Comparison of ENCODE assay signal across 29 cellular contexts in the genomic region with DNA sequence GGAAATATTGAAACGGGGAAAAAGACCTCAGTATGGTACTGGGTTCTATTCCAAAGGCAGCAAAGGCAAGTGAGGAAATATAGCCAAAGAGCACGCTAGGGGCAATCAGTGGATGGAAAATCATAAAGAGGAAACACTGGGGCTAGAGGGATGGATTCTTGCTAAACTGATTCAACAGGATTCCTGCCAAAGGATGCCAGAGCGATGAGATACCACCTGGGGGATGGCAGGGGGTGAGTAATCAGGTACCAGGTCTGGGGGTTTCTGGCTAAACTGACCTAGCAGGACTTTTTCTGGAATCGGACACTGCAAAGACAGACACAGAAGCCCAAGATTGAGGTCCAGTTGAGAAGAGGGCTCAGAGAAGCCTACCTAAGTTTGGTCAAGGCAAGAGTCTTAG. TPM values are rescaled to one million over a fixed set of nuclear protein-coding genes. Genes with fewer than 3 reads are reported as not detected.
DNase-seq lines count a peak whose midpoint lies in the region; ATAC-seq, FAIRE-seq and TF ChIP-seq lines count a peak whose summit lies in the region.
"Had no signal": no experiment of that assay in that cellular context is flagged by ENCODE, and none has a peak within 500 bp of the region (broad histone marks: within the 10 kb centered on the region; RNA-seq: fewer than 3 reads in every experiment).

No MANE protein-coding gene starts in this region.

- no peaks in the 10 kb centered on the region for H3K36me3 Mint-ChIP-seq in activated T-cell treated with anti-CD3 and anti-CD28 coated beads, Interleukin-2, amount 50 U/mL, for 72 hours (ENCODE audit: insufficient read depth in 2 of 2)
- peaks cover 21% of the 10 kb centered on the region for H3K36me3 Mint-ChIP-seq in activated T-cell treated with anti-CD3 and anti-CD28 coated beads, Interleukin-2, amount 50 U/mL, for 4 hours (ENCODE audit: insufficient read depth)
- H3K36me3 Mint-ChIP-seq: type B pancreatic cell had no signal

- H3K9me3 Mint-ChIP-seq in activated T-cell treated with anti-CD3 and anti-CD28 coated beads, Interleukin-2, amount 50 U/mL, for 72 hours, result no peaks in the 10 kb centered on the region
- H3K9me3 Mint-ChIP-seq in activated T-cell treated with anti-CD3 and anti-CD28 coated beads, Interleukin-2, amount 50 U/mL, for 4 hours, result no peaks in the 10 kb centered on the region
- H3K9me3 Mint-ChIP-seq: activated naive CD8-positive, alpha-beta T cell treated with anti-CD3 and anti-CD28 coated beads for 36 hours; effector memory CD8-positive, alpha-beta T cell had no signal

- H3K27ac Mint-ChIP-seq in activated T-cell treated with anti-CD3 and anti-CD28 coated beads, Interleukin-2, amount 50 U/mL, for 72 hours, result peak overlapping the region; percentile 10
- H3K27ac Mint-ChIP-seq: activated CD8-positive, alpha-beta memory T cell treated with anti-CD3 and anti-CD28 coated beads, Interleukin-2, amount 10 ng/mL, durations not matched to agents 7 days and 5 days; activated naive CD8-positive, alpha-beta T cell treated with anti-CD3 and anti-CD28 coated beads for 36 hours; effector memory CD8-positive, alpha-beta T cell; H9; type B pancreatic cell had no signal

- no peaks in the 10 kb centered on the region for H3K79me2 ChIP-seq in PC-3 (ENCODE audit: low read length)

- H2AFZ ChIP-seq in PC-3 (ENCODE audit: low read length), result no peak overlapping the region

- no peak for DNase-seq in activated T-cell treated with anti-CD3 and anti-CD28 coated beads, Interleukin-2, amount 50 U/mL, for 72 hours
- no peak for DNase-seq in activated T-cell treated with anti-CD3 and anti-CD28 coated beads, Interleukin-2, amount 50 U/mL, for 4 hours
- DNase-seq in PC-3 (peak; percentile 83), epithelial cell of prostate (ENCODE audit: low read depth, low spot score) (no peak), sciatic nerve (ENCODE audit: low spot score) (no peak), pancreas (no peak)
- DNase-seq in stimulated activated naive CD8-positive, alpha-beta T cell treated with anti-CD3 and anti-CD28 coated beads, Interleukin-15, Interleukin-2, amounts not matched to agents 100 U/mL and 50 U/mL, for 24 hours, result no peak
- DNase-seq: activated CD4-positive, alpha-beta T cell treated with anti-CD3 and anti-CD28 coated beads for 48 hours; activated CD8-positive, alpha-beta memory T cell treated with anti-CD3 and anti-CD28 coated beads, Interleukin-2, amount 10 ng/mL, durations not matched to agents 7 days and 5 days; activated naive CD8-positive, alpha-beta T cell treated with anti-CD3 and anti-CD28 coated beads for 36 hours; effector memory CD8-positive, alpha-beta T cell; esophagus squamous epithelium; H9; left colon; naive thymus-derived CD4-positive, alpha-beta T cell; NCI-H69; ovary; stimulated activated CD4-positive, alpha-beta T cell treated with anti-CD3 and anti-CD28 coated beads, Interleukin-12 subunit alpha, Interleukin-12 subunit beta, amount 100 ng/mL, for 4 hours; stimulated activated CD4-positive, alpha-beta T cell treated with anti-CD3 and anti-CD28 coated beads, Interleukin-4, amount 100 ng/mL, for 4 hours; stomach; SW 1271 had no signal

- no peaks in the 10 kb centered on the region for H3K9me3 ChIP-seq in PC-3 (ENCODE audit: low read length)
- no peaks in the 10 kb centered on the region for H3K9me3 ChIP-seq in pancreas
- H3K9me3 ChIP-seq: BLaER1, esophagus squamous epithelium, ovary, right atrium auricular region, stomach had no signal

- H3K9me2 ChIP-seq in PC-3 (replicated peaks; ENCODE audit: low read length), result no peaks in the 10 kb centered on the region

- H3K27ac ChIP-seq in PC-3 (ENCODE audit: low read length) (peak overlapping the region; percentile 70), epithelial cell of prostate (peak overlapping the region; percentile 26), pancreas (no peak overlapping the region)
- H3K27ac ChIP-seq: 22Rv1, BLaER1, esophagus squamous epithelium, ovary, right atrium auricular region, stomach had no signal

- no peak for FAIRE-seq in pancreas (lab: Jason Lieb, UNC)
- FAIRE-seq: TTC549 had no signal

- H4K20me1 ChIP-seq in PC-3 (ENCODE audit: low read length), result no peaks in the 10 kb centered on the region
- H4K20me1 ChIP-seq: BLaER1 had no signal

- no peak overlapping the region for H3K4me3 Mint-ChIP-seq in activated T-cell treated with anti-CD3 and anti-CD28 coated beads, Interleukin-2, amount 50 U/mL, for 72 hours
- no peak overlapping the region for H3K4me3 Mint-ChIP-seq in activated T-cell treated with anti-CD3 and anti-CD28 coated beads, Interleukin-2, amount 50 U/mL, for 4 hours
- H3K4me3 Mint-ChIP-seq: activated CD8-positive, alpha-beta memory T cell treated with anti-CD3 and anti-CD28 coated beads, Interleukin-2, amount 10 ng/mL, durations not matched to agents 7 days and 5 days; activated naive CD8-positive, alpha-beta T cell treated with anti-CD3 and anti-CD28 coated beads for 36 hours; effector memory CD8-positive, alpha-beta T cell; H9; naive thymus-derived CD4-positive, alpha-beta T cell; type B pancreatic cell had no signal

- no peak overlapping the region for H3K9ac ChIP-seq in PC-3 (ENCODE audit: low read length)
- H3K9ac ChIP-seq: BLaER1 had no signal

- intact Hi-C loops in PC-3 (cut with micrococcal nuclease) (no loop called here), sciatic nerve (cut with DNase I) (no loop called here), pancreas (cut with DNase I) (no loop called here)

- peak overlapping the region; percentile 17; the same call in 1 of the 2 replicates for H3K4me3 ChIP-seq in PC-3 (ENCODE audit: low read length)
- no peak overlapping the region for H3K4me3 ChIP-seq in pancreas
- H3K4me3 ChIP-seq: BLaER1, esophagus squamous epithelium, ovary, right atrium auricular region, stomach had no signal

- peak overlapping the region; percentile 68 for H3K4me2 ChIP-seq in PC-3 (ENCODE audit: low read length)
- H3K4me2 ChIP-seq: BLaER1 had no signal

- CTCF ChIA-PET in PC-3 (lab: Charles Lee), result interaction anchor here (1.0 kb wide), 1 partner anchor 100 kb away, joined by 3 read pairs; no protein-coding TSS in a partner anchor

- no TSS peak for BruUV-seq in PC-3 (replicated peaks; lab: Mats Ljungman, UMichigan)

- H3K27me3 ChIP-seq in PC-3 (ENCODE audit: low read length) (no peaks in the 10 kb centered on the region), pancreas (no peaks in the 10 kb centered on the region)
- H3K27me3 ChIP-seq: BLaER1, esophagus squamous epithelium, ovary, right atrium auricular region had no signal

- no peak for ATAC-seq in activated T-cell treated with anti-CD3 and anti-CD28 coated beads, Interleukin-2, amount 50 U/mL, for 72 hours (replicated peaks in 1 of 2)
- no peak for ATAC-seq in activated T-cell treated with anti-CD3 and anti-CD28 coated beads, Interleukin-2, amount 50 U/mL, for 4 hours
- ATAC-seq in PC-3 (peak; percentile 37), sciatic nerve (peak; percentile 64), pancreas (no peak), GM21723 (IDR thresholded peaks at IDR 0.05; ENCODE audit: unreplicated experiment) (no peak)
- ATAC-seq in stimulated activated naive CD8-positive, alpha-beta T cell treated with anti-CD3 and anti-CD28 coated beads, Interleukin-15, Interleukin-2, amounts not matched to agents 100 U/mL and 50 U/mL, for 24 hours, result no peak
- ATAC-seq: activated CD8-positive, alpha-beta memory T cell treated with anti-CD3 and anti-CD28 coated beads, Interleukin-2, amount 10 ng/mL, durations not matched to agents 7 days and 5 days; effector memory CD8-positive, alpha-beta T cell; left colon; naive thymus-derived CD4-positive, alpha-beta T cell had no signal

- peaks cover 45% of the 10 kb centered on the region for H3K4me1 Mint-ChIP-seq in activated T-cell treated with anti-CD3 and anti-CD28 coated beads, Interleukin-2, amount 50 U/mL, for 72 hours (ENCODE audit: low read depth)
- H3K4me1 Mint-ChIP-seq in activated T-cell treated with anti-CD3 and anti-CD28 coated beads, Interleukin-2, amount 50 U/mL, for 4 hours (ENCODE audit: low read depth), result peaks cover 61% of the 10 kb centered on the region

- 76 to 83% methylated on average over 4 of the region's 4 CpGs for WGBS in pancreas, 2 donors

- peaks cover 37% of the 10 kb centered on the region for H3K4me1 ChIP-seq in PC-3 (ENCODE audit: insufficient read depth, low read length)
- no peaks in the 10 kb centered on the region for H3K4me1 ChIP-seq in pancreas
- H3K4me1 ChIP-seq: BLaER1, right atrium auricular region, stomach had no signal

- H3K27me3 Mint-ChIP-seq in activated T-cell treated with anti-CD3 and anti-CD28 coated beads, Interleukin-2, amount 50 U/mL, for 72 hours (ENCODE audit: low read depth), result no peaks in the 10 kb centered on the region
- H3K27me3 Mint-ChIP-seq in activated T-cell treated with anti-CD3 and anti-CD28 coated beads, Interleukin-2, amount 50 U/mL, for 4 hours (ENCODE audit: low read depth), result peaks cover 1% of the 10 kb centered on the region
- H3K27me3 Mint-ChIP-seq: activated CD8-positive, alpha-beta memory T cell treated with anti-CD3 and anti-CD28 coated beads, Interleukin-2, amount 10 ng/mL, durations not matched to agents 7 days and 5 days; activated naive CD8-positive, alpha-beta T cell treated with anti-CD3 and anti-CD28 coated beads for 36 hours; effector memory CD8-positive, alpha-beta T cell; naive thymus-derived CD4-positive, alpha-beta T cell; type B pancreatic cell had no signal

- H3F3A ChIP-seq in PC-3 (ENCODE audit: low read length, unreplicated experiment), result no peaks in the 10 kb centered on the region

- no peak for TF ChIP-seq CTCF in PC-3 (conservative IDR thresholded peaks at IDR 0.05; ENCODE audit: low read depth, low read length)
- no peak for TF ChIP-seq CTCF in pancreas (IDR thresholded peaks at IDR 0.05)

- POLR2A ChIA-PET in PC-3 (lab: Charles Lee; ENCODE audit: unreplicated experiment), result no interaction called here

- no peaks in the 10 kb centered on the region for H3K36me3 ChIP-seq in PC-3 (ENCODE audit: low read depth, low read length)
- H3K36me3 ChIP-seq in pancreas, result no peaks in the 10 kb centered on the region
- H3K36me3 ChIP-seq: BLaER1, esophagus squamous epithelium, ovary, right atrium auricular region, stomach had no signal

RNA-seq across cellular contexts. Expression of a gene that starts 6.7 kb away (rescaled TPM):
- 10 to 100 TPM in 1 of 2 donors, 1 to 10 TPM in 1; 9.0 to 10.6 TPM for total RNA-seq in activated T-cell treated with anti-CD3 and anti-CD28 coated beads, Interleukin-2, amount 50 U/mL, for 72 hours
- 1 to 10 TPM; 1.2 to 2.3 (median 1.8) TPM for total RNA-seq in activated T-cell treated with anti-CD3 and anti-CD28 coated beads, Interleukin-2, amount 50 U/mL, for 4 hours
- total RNA-seq in PC-3 (2014; rRNA removed), result 0.55 TPM in 1 of 2 replicates, not detected in the other
- total RNA-seq in sciatic nerve, result 3.3 TPM
- total RNA-seq in pancreas, result 1 to 10 TPM in 1 of 6 donors, under 1 TPM in 2, not detected in 3; 0.66 to 1.2 (median 0.95) TPM
- polyA plus RNA-seq in pancreas, result under 1 TPM; 0.07 to 0.30 TPM
- total RNA-seq: G401, H9 had no signal

RNA-seq across cellular contexts. Expression of a gene that starts 33.8 kb away (rescaled TPM):
- 100 to 1,000 TPM; 134 to 165 TPM for total RNA-seq in activated T-cell treated with anti-CD3 and anti-CD28 coated beads, Interleukin-2, amount 50 U/mL, for 72 hours
- 100 to 1,000 TPM; 127 to 158 (median 134) TPM for total RNA-seq in activated T-cell treated with anti-CD3 and anti-CD28 coated beads, Interleukin-2, amount 50 U/mL, for 4 hours
- total RNA-seq in PC-3 (2014; rRNA removed) (3.2 and 4.0 TPM in 2 replicates), sciatic nerve (14.6 TPM), pancreas (10 to 100 TPM in 5 of 6 donors, 1 to 10 TPM in 1; 8.0 to 30.4 (median 15.9) TPM)
- 10 to 100 TPM; 21.1 to 27.7 TPM for polyA plus RNA-seq in pancreas
- total RNA-seq: G401 had no signal

RNA-seq across cellular contexts. Expression of a gene that starts 56.4 kb away (rescaled TPM):
- not detected for total RNA-seq in activated T-cell treated with anti-CD3 and anti-CD28 coated beads, Interleukin-2, amount 50 U/mL, for 72 hours
- total RNA-seq in activated T-cell treated with anti-CD3 and anti-CD28 coated beads, Interleukin-2, amount 50 U/mL, for 4 hours, result not detected
- total RNA-seq in PC-3 (2014; rRNA removed) (not detected in 2 replicates), sciatic nerve (not detected), pancreas (not detected)
- under 1 TPM in 1 of 2 donors, not detected in 1; 0.05 TPM for polyA plus RNA-seq in pancreas
- total RNA-seq: activated CD8-positive, alpha-beta memory T cell treated with anti-CD3 and anti-CD28 coated beads, Interleukin-2, amount 10 ng/mL, durations not matched to agents 7 days and 5 days; activated naive CD8-positive, alpha-beta T cell treated with anti-CD3 and anti-CD28 coated beads for 36 hours; esophagus squamous epithelium; G401; H9; left colon; mesenteric fat pad; naive thymus-derived CD4-positive, alpha-beta T cell; ovary; right atrium auricular region had no signal
- polyA plus RNA-seq: naive thymus-derived CD4-positive, alpha-beta T cell had no signal

Comparison
In these comparisons a context has a peak if more than half of its experiments do, and no peak if none do; other contexts are left out.
1. ATAC-seq: peak in PC-3 (single experiment) and sciatic nerve (single experiment); none in activated T-cell treated with anti-CD3 and anti-CD28 coated beads, Interleukin-2, amount 50 U/mL, for 72 hours (0 of 2), activated T-cell treated with anti-CD3 and anti-CD28 coated beads, Interleukin-2, amount 50 U/mL, for 4 hours (0 of 2), stimulated activated naive CD8-positive, alpha-beta T cell treated with anti-CD3 and anti-CD28 coated beads, Interleukin-15, Interleukin-2, amounts not matched to agents 100 U/mL and 50 U/mL, for 24 hours (single experiment), pancreas (0 of 4) and GM21723 (single experiment).
2. H3K27ac ChIP-seq: peak in PC-3 (single experiment) and epithelial cell of prostate (single experiment); none in pancreas (0 of 4).